29 cellular contexts compared by ENCODE assay signal in genomic region chr1:72892461-72892860, GRCh38.
DNase-seq lines count a peak whose midpoint lies in the region; ATAC-seq and TF ChIP-seq lines count a peak whose summit lies in the region.
"Had no signal": no experiment of that assay in that cellular context is flagged by ENCODE, and none has a peak within 500 bp of the region (broad histone marks: within the 10 kb centered on the region; RNA-seq: fewer than 3 reads in every experiment).

No MANE protein-coding gene starts in this region.

- H3K4me1 ChIP-seq in breast epithelium (no peaks in the 10 kb centered on the region), mammary epithelial cell (ENCODE audit: insufficient read depth, low read length) (peaks cover 16% of the 10 kb centered on the region), foreskin keratinocyte (no peaks in the 10 kb centered on the region), sigmoid colon (no peaks in the 10 kb centered on the region)
- H3K4me1 ChIP-seq: adrenal gland, thyroid gland had no signal

- H2AFZ ChIP-seq in mammary epithelial cell (ENCODE audit: low read depth, low read length): peak overlapping the region; percentile 51

- H3K79me2 ChIP-seq in mammary epithelial cell (ENCODE audit: insufficient read depth, low read length): no peaks in the 10 kb centered on the region

- H3K27ac ChIP-seq in breast epithelium (no peak overlapping the region), mammary epithelial cell (ENCODE audit: insufficient read depth, low read depth, low read length) (peak overlapping the region; percentile 78), foreskin keratinocyte (no peak overlapping the region), sigmoid colon (no peak overlapping the region)
- H3K27ac ChIP-seq: 22Rv1, adrenal gland, SK-N-MC, thyroid gland had no signal

- ATAC-seq in foreskin keratinocyte: peak; percentile 44
- ATAC-seq: activated CD4-positive, CD25-positive, alpha-beta regulatory T cell treated with anti-CD3 and anti-CD28 coated beads, Interleukin-2, amount 50 U/mL, for 24 hours; GM12878; Panc1; stimulated activated naive CD8-positive, alpha-beta T cell treated with anti-CD3 and anti-CD28 coated beads, Interleukin-15, Interleukin-2, amounts not matched to agents 100 U/mL and 50 U/mL, for 24 hours had no signal

- no peaks in the 10 kb centered on the region for H3K27me3 Mint-ChIP-seq in MCF 10A (ENCODE audit: insufficient read depth, unreplicated experiment)
- H3K27me3 Mint-ChIP-seq: activated CD4-positive, alpha-beta memory T cell treated with anti-CD3 and anti-CD28 coated beads, Interleukin-2, amount 10 ng/mL, durations not matched to agents 7 days and 5 days; CD8-positive, alpha-beta memory T cell; naive B cell had no signal

- H3K4me1 Mint-ChIP-seq in MCF 10A (ENCODE audit: insufficient read depth, unreplicated experiment): peaks cover 15% of the 10 kb centered on the region
- H3K4me1 Mint-ChIP-seq: activated CD4-positive, alpha-beta memory T cell treated with anti-CD3 and anti-CD28 coated beads, Interleukin-2, amount 10 ng/mL, durations not matched to agents 7 days and 5 days; CD8-positive, alpha-beta memory T cell; naive B cell had no signal

- BruUV-seq in MCF 10A (replicated peaks; lab: Mats Ljungman, UMichigan): no TSS peak
- BruUV-seq in mammary epithelial cell (replicated peaks; lab: Mats Ljungman, UMichigan): no TSS peak

- no peak overlapping the region for H3K9ac ChIP-seq in mammary epithelial cell (ENCODE audit: insufficient read depth, low read length)

- CTCF ChIA-PET in MCF 10A (lab: Yijun Ruan, JAX): no interaction called here
- CTCF ChIA-PET in mammary epithelial cell (lab: Charles Lee; ENCODE audit: low non-redundant PET): interaction anchor here (0.5 kb wide), 1 partner anchor 12 kb away, joined by 3 read pairs; no protein-coding TSS in a partner anchor

- in situ Hi-C loops in mammary epithelial cell (cut with MboI; ENCODE audit: low sequenced_read_pairs in 2 of 2): no loop called here

- dilution Hi-C loops in mammary epithelial cell (cut with HindIII; ENCODE audit: low sequenced_read_pairs): no loop called here

- TF ChIP-seq POLR2A in breast epithelium (IDR thresholded peaks at IDR 0.05): no peak
- no peak for TF ChIP-seq POLR2A in sigmoid colon (IDR thresholded peaks at IDR 0.05)

- H3K27me3 ChIP-seq in breast epithelium (no peaks in the 10 kb centered on the region), mammary epithelial cell (ENCODE audit: insufficient read depth, low read length) (no peaks in the 10 kb centered on the region), foreskin keratinocyte (no peaks in the 10 kb centered on the region), H7 (ENCODE audit: control insufficient read depth, insufficient read depth, low read length) (no peaks in the 10 kb centered on the region), sigmoid colon (no peaks in the 10 kb centered on the region)
- H3K27me3 ChIP-seq: adrenal gland, thyroid gland had no signal

- POLR2A ChIA-PET in MCF 10A (lab: Yijun Ruan, JAX): interaction anchor here (1.4 to 1.5 kb wide), 2 partner anchors 13 to 608 kb away, joined by 3 read pairs; no protein-coding TSS in a partner anchor

- H3K36me3 ChIP-seq in breast epithelium: no peaks in the 10 kb centered on the region
- H3K36me3 ChIP-seq in mammary epithelial cell (ENCODE audit: insufficient read depth, low read length): no peaks in the 10 kb centered on the region
- H3K36me3 ChIP-seq in H7 (replicated peaks; ENCODE audit: control insufficient read depth, insufficient read depth, low read length): no peaks in the 10 kb centered on the region
- H3K36me3 ChIP-seq in sigmoid colon: no peaks in the 10 kb centered on the region
- H3K36me3 ChIP-seq: adrenal gland, thyroid gland had no signal

- H3K9me3 Mint-ChIP-seq in MCF 10A (ENCODE audit: unreplicated experiment): no peaks in the 10 kb centered on the region
- H3K9me3 Mint-ChIP-seq: naive B cell had no signal

- intact Hi-C loops in MCF 10A (cut with micrococcal nuclease): no loop called here
- intact Hi-C loops in breast epithelium (cut with DNase I; ENCODE audit: low total_unique reads): no loop called here
- intact Hi-C loops in mammary epithelial cell (cut with micrococcal nuclease): no loop called here
- intact Hi-C loops in sigmoid colon (cut with DNase I): no loop called here

- TF ChIP-seq EP300 in sigmoid colon (IDR thresholded peaks at IDR 0.05): no peak

- H3K9me3 ChIP-seq in breast epithelium (no peaks in the 10 kb centered on the region), mammary epithelial cell (replicated peaks; ENCODE audit: insufficient read depth, low read length) (no peaks in the 10 kb centered on the region), sigmoid colon (no peaks in the 10 kb centered on the region)
- H3K9me3 ChIP-seq: adrenal gland, thyroid gland had no signal

- H3K4me3 ChIP-seq in breast epithelium (no peak overlapping the region), mammary epithelial cell (replicated peaks in 1 of 3; ENCODE audit: insufficient read depth in 1 of 3, low read depth in 2 of 3, low read length in 3 of 3) (no peak overlapping the region), H7 (ENCODE audit: insufficient read depth, low read depth, low read length) (no peak overlapping the region), sigmoid colon (no peak overlapping the region)
- H3K4me3 ChIP-seq: adrenal gland, GM12878, SK-N-MC, thyroid gland had no signal

- WGBS in mammary epithelial cell (ENCODE audit: low coverage, missing lambda C conversion rate): 29% methylated on average over 1 of the region's 1 CpG
- 41 to 65% methylated on average over 1 of the region's 1 CpG for WGBS in sigmoid colon, 2 donors

- H3K4me3 Mint-ChIP-seq in MCF 10A (ENCODE audit: unreplicated experiment): no peak overlapping the region
- H3K4me3 Mint-ChIP-seq: activated CD4-positive, alpha-beta memory T cell treated with anti-CD3 and anti-CD28 coated beads, Interleukin-2, amount 10 ng/mL, durations not matched to agents 7 days and 5 days; CD8-positive, alpha-beta memory T cell; naive B cell had no signal

- DNase-seq in MCF 10A (ENCODE audit: unreplicated experiment): peak; percentile 27
- DNase-seq in breast epithelium (ENCODE audit: low spot score in 2 of 2): no peak
- DNase-seq in mammary epithelial cell: peak; percentile 63
- peak; percentile 12 to 37 for DNase-seq in foreskin keratinocyte
- DNase-seq in H7: no peak
- DNase-seq in sigmoid colon: no peak
- no peak for DNase-seq in T-helper 2 cell
- DNase-seq in NCI-H446 (lab: John Stamatoyannopoulos, UW): no peak
- DNase-seq: activated CD4-positive, alpha-beta memory T cell treated with anti-CD3 and anti-CD28 coated beads, Interleukin-2, amount 10 ng/mL, durations not matched to agents 7 days and 5 days; activated T-cell treated with anti-CD3 and anti-CD28 coated beads for 4 hours; adrenal gland; caudate nucleus; CD8-positive, alpha-beta memory T cell; DMS53; head of caudate nucleus; Kasumi-1; naive B cell; NCI-H1105; NCI-H2081; NK-92 treated with Interleukin-12 subunit alpha and Interleukin-12 subunit beta, amount 100 ng/mL, for 24 hours; stimulated activated CD4-positive, alpha-beta T cell treated with anti-CD3 and anti-CD28 coated beads, Interleukin-12 subunit alpha, Interleukin-12 subunit beta, amount 100 ng/mL, for 4 hours; stimulated activated CD4-positive, alpha-beta T cell treated with anti-CD3 and anti-CD28 coated beads, Interleukin-4, amount 100 ng/mL, for 4 hours; stimulated activated naive CD8-positive, alpha-beta T cell treated with anti-CD3 and anti-CD28 coated beads, Interleukin-15, Interleukin-2, amounts not matched to agents 100 U/mL and 50 U/mL, for 24 hours; thyroid gland had no signal

- peak overlapping the region; percentile 75 for H3K27ac Mint-ChIP-seq in MCF 10A (ENCODE audit: low read depth, unreplicated experiment)
- H3K27ac Mint-ChIP-seq: activated CD4-positive, alpha-beta memory T cell treated with anti-CD3 and anti-CD28 coated beads, Interleukin-2, amount 10 ng/mL, durations not matched to agents 7 days and 5 days; CD8-positive, alpha-beta memory T cell; naive B cell had no signal

- no peaks in the 10 kb centered on the region for H3K36me3 Mint-ChIP-seq in MCF 10A (ENCODE audit: insufficient read depth, unreplicated experiment)
- H3K36me3 Mint-ChIP-seq: CD8-positive, alpha-beta memory T cell; naive B cell had no signal

- no peaks in the 10 kb centered on the region for H4K20me1 ChIP-seq in mammary epithelial cell (ENCODE audit: insufficient read depth, low read length)

- H3K4me2 ChIP-seq in mammary epithelial cell (ENCODE audit: insufficient read depth, low read depth, low read length): peak overlapping the region; percentile 32

- TF ChIP-seq CTCF in MCF 10A (IDR thresholded peaks at IDR 0.05; ENCODE audit: unreplicated experiment) (no peak), breast epithelium (IDR thresholded peaks at IDR 0.05) (no peak), mammary epithelial cell (conservative IDR thresholded peaks at IDR 0.05 in 1 of 2, IDR thresholded peaks at IDR 0.05 in 1 of 2; ENCODE audit: extremely low read depth in 1 of 2, insufficient read depth in 1 of 2, low read depth in 1 of 2, low read length in 2 of 2) (no peak), foreskin keratinocyte (conservative IDR thresholded peaks at IDR 0.05) (no peak), sigmoid colon (IDR thresholded peaks at IDR 0.05) (no peak)

Comparison
In these comparisons a context has a peak if more than half of its experiments do, and no peak if none do; other contexts are left out.
1. DNase-seq: peak in MCF 10A (single experiment), mammary epithelial cell (single experiment) and foreskin keratinocyte (2 of 2); none in breast epithelium (0 of 2), H7 (single experiment), sigmoid colon (single experiment), T-helper 2 cell (0 of 5) and NCI-H446 (0 of 2).